12 cellular contexts compared by ENCODE assay signal in genomic region chr10:13831711-13832110, GRCh38.
DNase-seq lines count a peak whose midpoint lies in the region; ATAC-seq, FAIRE-seq and TF ChIP-seq lines count a peak whose summit lies in the region.
"Had no signal": no experiment of that assay in that cellular context is flagged by ENCODE, and none has a peak within 500 bp of the region (broad histone marks: within the 10 kb centered on the region; RNA-seq: fewer than 3 reads in every experiment).

No MANE protein-coding gene starts in this region.

- no peak overlapping the region for H3K4ac ChIP-seq in mesendoderm (ENCODE audit: low read depth, low read length)

- no peak for TF ChIP-seq CTCF in testis (IDR thresholded peaks at IDR 0.05)

- H3K4me3 ChIP-seq in mesendoderm (ENCODE audit: low read length): no peak overlapping the region
- H3K4me3 ChIP-seq in testis: no peak overlapping the region
- H3K4me3 ChIP-seq: suprapubic skin had no signal

- H3K9me3 ChIP-seq in testis: no peaks in the 10 kb centered on the region
- H3K9me3 ChIP-seq: suprapubic skin had no signal

- H4K5ac ChIP-seq in mesendoderm (ENCODE audit: low read length): no peak overlapping the region

- H3K36me3 ChIP-seq in mesendoderm (ENCODE audit: control insufficient read depth, insufficient read depth, low read length) (no peaks in the 10 kb centered on the region), testis (ENCODE audit: low read depth, missing control alignments) (no peaks in the 10 kb centered on the region)
- H3K36me3 ChIP-seq: suprapubic skin had no signal

- H2BK15ac ChIP-seq in mesendoderm (replicated peaks; ENCODE audit: low read depth): no peak overlapping the region

- ATAC-seq in HG02759 (IDR thresholded peaks at IDR 0.05; ENCODE audit: unreplicated experiment): peak; percentile 82
- no peak for ATAC-seq in GM21515 (IDR thresholded peaks at IDR 0.05; ENCODE audit: unreplicated experiment)

- no CpG with 5 or more reads among the region's 3 CpGs for WGBS in mesendoderm (ENCODE audit: extremely low coverage, insufficient coverage, low lambda C conversion rate)
- 53 to 61% methylated on average over 3 of the region's 3 CpGs for WGBS in testis, 2 donors

- no peaks in the 10 kb centered on the region for H3K27me3 ChIP-seq in mesendoderm (ENCODE audit: insufficient read depth, low read length, poor library complexity)
- no peaks in the 10 kb centered on the region for H3K27me3 ChIP-seq in testis
- H3K27me3 ChIP-seq: suprapubic skin had no signal

- no peak overlapping the region for H4K8ac ChIP-seq in mesendoderm (ENCODE audit: low read depth, low read length)

- no peak overlapping the region for H2AK5ac ChIP-seq in mesendoderm (ENCODE audit: low read length)

- TF ChIP-seq POLR2A in GM12892 (IDR thresholded peaks at IDR 0.05; ENCODE audit: low read depth, low read length): no peak; the same call in 1 of the 2 replicates
- no peak for TF ChIP-seq POLR2A in testis (IDR thresholded peaks at IDR 0.05)

- FAIRE-seq in GM12892 (lab: Jason Lieb, UNC): peak; percentile 85

- no peak for DNase-seq in GM12892 (ENCODE audit: insufficient read length)
- peak; percentile 27 for DNase-seq in SIG-M5 (lab: John Stamatoyannopoulos, UW)
- peak; percentile 57 for DNase-seq in mesendoderm
- DNase-seq in testis: no peak
- no peak for DNase-seq in DMS53 (lab: John Stamatoyannopoulos, UW)
- no peak for DNase-seq in hepatic stellate cell (ENCODE audit: low spot score)
- DNase-seq: activated CD4-positive, CD25-positive, alpha-beta regulatory T cell treated with anti-CD3 and anti-CD28 coated beads, Interleukin-2, amount 50 U/mL, for 72 hours; effector memory CD4-positive, alpha-beta T cell; occipital lobe had no signal

- H3K27ac ChIP-seq in mesendoderm (ENCODE audit: low read depth, low read length) (no peak overlapping the region), testis (no peak overlapping the region)
- H3K27ac ChIP-seq: suprapubic skin had no signal

- no peak overlapping the region for H3K23ac ChIP-seq in mesendoderm (ENCODE audit: low read length)

- H3K9ac ChIP-seq in mesendoderm (ENCODE audit: low read length): no peak overlapping the region

- no peak overlapping the region for H3K56ac ChIP-seq in mesendoderm (ENCODE audit: low read length)

- H3K79me2 ChIP-seq in mesendoderm (ENCODE audit: control insufficient read depth, insufficient read depth, low read length): no peaks in the 10 kb centered on the region

- intact Hi-C loops in testis (cut with DNase I; ENCODE audit: low total_unique reads): no loop called here

- H3K18ac ChIP-seq in mesendoderm (ENCODE audit: low read length): no peak overlapping the region

- H3K4me1 ChIP-seq in mesendoderm (ENCODE audit: control insufficient read depth, low read depth, low read length) (peaks cover 8% of the 10 kb centered on the region), testis (no peaks in the 10 kb centered on the region)

- H2BK120ac ChIP-seq in mesendoderm (ENCODE audit: low read depth, low read length): no peak overlapping the region

- H3K4me2 ChIP-seq in mesendoderm (ENCODE audit: low read length): no peak overlapping the region

- H3K79me1 ChIP-seq in mesendoderm (ENCODE audit: low read length): peaks cover 8% of the 10 kb centered on the region

- no peak overlapping the region for H2BK5ac ChIP-seq in mesendoderm (ENCODE audit: low read length)

Comparison
In these comparisons a context has a peak if more than half of its experiments do, and no peak if none do; other contexts are left out.
1. DNase-seq: peak in SIG-M5 (single experiment) and mesendoderm (single experiment); none in GM12892 (single experiment), testis (single experiment), DMS53 (single experiment) and hepatic stellate cell (single experiment).